Comparison of ENCODE assay signal across 18 cellular contexts in genomic region chr1:33512612-33513011, GRCh38. TPM values are rescaled to one million over a fixed set of nuclear protein-coding genes. Genes with fewer than 3 reads are reported as not detected.
DNase-seq lines count a peak whose midpoint lies in the region; ATAC-seq, FAIRE-seq and TF ChIP-seq lines count a peak whose summit lies in the region.
"Had no signal": no experiment of that assay in that cellular context is flagged by ENCODE, and none has a peak within 500 bp of the region (broad histone marks: within the 10 kb centered on the region; RNA-seq: fewer than 3 reads in every experiment).

No MANE protein-coding gene starts in this region.

- in situ Hi-C loops in GM12878 (cut with MboI) = no loop called here

- no peak for TF ChIP-seq EP300 in GM12878 (IDR thresholded peaks at IDR 0.05; ENCODE audit: borderline replicate concordance in 1 of 2, control insufficient read depth in 1 of 2, low read depth in 2 of 2, low read length in 2 of 2)

- BruUV-seq in Calu3 (replicated peaks; lab: Mats Ljungman, UMichigan) = no TSS peak
- no TSS peak for BruUV-seq in GM12878 (replicated peaks; lab: Mats Ljungman, UMichigan)

- RAD21 ChIA-PET in GM12878 (lab: Charles Lee; ENCODE audit: unreplicated experiment) = no interaction called here

- H3K9ac ChIP-seq in GM12878 (ENCODE audit: control insufficient read depth, insufficient read depth, low read length) = no peak overlapping the region

- H3K27ac ChIP-seq in GM12878 (ENCODE audit: control insufficient read depth, insufficient read depth) = no peak overlapping the region
- H3K27ac ChIP-seq: SJSA1 had no signal

- H2AFZ ChIP-seq in GM12878 (ENCODE audit: control insufficient read depth, low read depth, low read length) = no peak overlapping the region

- H3K4me3 ChIP-seq in GM12865 (ENCODE audit: low read depth, low read length) (no peak overlapping the region), GM12878 (no peak overlapping the region)
- H3K4me3 ChIP-seq: HAP-1, SJSA1 had no signal

- POLR2A ChIA-PET in GM12878 (lab: Charles Lee) = no interaction called here

- 0% methylated on average over 2 of the region's 2 CpGs for WGBS in GM12878 (ENCODE audit: insufficient coverage, insufficient replicate concordance, low lambda C conversion rate, missing lambda C conversion rate)

- CTCF ChIA-PET in Calu3 (lab: Charles Lee) = interaction anchor here (0.9 kb wide), 1 partner anchor 10 kb away, joined by 4 read pairs; no protein-coding TSS in a partner anchor
- CTCF ChIA-PET in GM12878 (lab: Yijun Ruan, JAX) = interaction anchor here (1.3 kb wide), 1 partner anchor 13 kb away, joined by 3 read pairs; no protein-coding TSS in a partner anchor

- no peak overlapping the region for H3K4me2 ChIP-seq in GM12878 (ENCODE audit: control insufficient read depth, insufficient read depth)

- peaks cover 28% of the 10 kb centered on the region for H3K27me3 Mint-ChIP-seq in activated T-cell treated with anti-CD3 and anti-CD28 coated beads, Interleukin-2, amount 50 U/mL, for 24 hours
- H3K27me3 Mint-ChIP-seq in Calu3 (ENCODE audit: unreplicated experiment) = peaks cover 32% of the 10 kb centered on the region
- H3K27me3 Mint-ChIP-seq in activated T-helper 2 cell treated with anti-CD3 and anti-CD28 coated beads, Interferon-gamma antibody, Interleukin-2, Interleukin-4, amounts not matched to agents 10 μg/mL and 5 μg/mL and 100 μg/mL, durations not matched to agents 14 hours and 24 hours and 36 hours (ENCODE audit: low read depth) = no peaks in the 10 kb centered on the region

- ATAC-seq in GM12878 (peak; percentile 42; the same call in 2 of the 3 replicates), HG03039 (IDR thresholded peaks at IDR 0.05; ENCODE audit: unreplicated experiment) (no peak)

- peaks cover 9% of the 10 kb centered on the region for H3K4me1 Mint-ChIP-seq in activated T-cell treated with anti-CD3 and anti-CD28 coated beads, Interleukin-2, amount 50 U/mL, for 24 hours (ENCODE audit: low read depth)
- no peaks in the 10 kb centered on the region for H3K4me1 Mint-ChIP-seq in Calu3 (ENCODE audit: low read depth, unreplicated experiment)
- no peaks in the 10 kb centered on the region for H3K4me1 Mint-ChIP-seq in activated T-helper 2 cell treated with anti-CD3 and anti-CD28 coated beads, Interferon-gamma antibody, Interleukin-2, Interleukin-4, amounts not matched to agents 10 μg/mL and 5 μg/mL and 100 μg/mL, durations not matched to agents 14 hours and 24 hours and 36 hours (ENCODE audit: low read depth)

- DNase-seq in activated T-cell treated with anti-CD3 and anti-CD28 coated beads, Interleukin-2, amount 50 U/mL, for 24 hours = no peak
- DNase-seq in activated T-cell treated with anti-CD3 and anti-CD28 coated beads for 4 hours (no peak), Calu3 (peak; percentile 13), GM12865 (ENCODE audit: low read depth) (peak; percentile 10), GM12878 (ENCODE audit: low read depth, low spot score) (no peak)
- DNase-seq in activated T-helper 2 cell treated with anti-CD3 and anti-CD28 coated beads, Interferon-gamma antibody, Interleukin-2, Interleukin-4, amounts not matched to agents 10 μg/mL and 5 μg/mL and 100 μg/mL, durations not matched to agents 14 hours and 24 hours and 36 hours (ENCODE audit: low spot score) = no peak
- DNase-seq: C1 segment of cervical spinal cord, DND-41, GDM1, NCI-H1417, NCI-H187, NCI-H2107, NCI-H2227 treated with DMSO at 0.1 percent for 48 hours, NCI-H524 treated with DMSO at 0.1 percent for 48 hours had no signal

- intact Hi-C loops in Calu3 (cut with micrococcal nuclease; ENCODE audit: unreplicated experiment) = no loop called here
- intact Hi-C loops in GM12878 (cut with micrococcal nuclease; ENCODE audit: unreplicated experiment) = no loop called here
- intact Hi-C loops in activated T-helper 2 cell treated with anti-CD3 and anti-CD28 coated beads, Interferon-gamma antibody, Interleukin-2, Interleukin-4, amounts not matched to agents 10 μg/mL and 5 μg/mL and 100 μg/mL, durations not matched to agents 14 hours and 24 hours and 36 hours (cut with micrococcal nuclease) = no loop called here

- H3K9me3 ChIP-seq in GM12878 (replicated peaks; ENCODE audit: control insufficient read depth, insufficient read depth, low read length) = no peaks in the 10 kb centered on the region
- H3K9me3 ChIP-seq: HAP-1, SJSA1 had no signal

- no peaks in the 10 kb centered on the region for H3K36me3 ChIP-seq in GM12878 (ENCODE audit: control insufficient read depth in 2 of 2, insufficient read depth in 2 of 2, low read length in 1 of 2)
- H3K36me3 ChIP-seq: HAP-1, SJSA1 had no signal

- H3K27ac Mint-ChIP-seq in activated T-cell treated with anti-CD3 and anti-CD28 coated beads, Interleukin-2, amount 50 U/mL, for 24 hours = peak overlapping the region; percentile 53
- H3K27ac Mint-ChIP-seq in Calu3 (ENCODE audit: unreplicated experiment) = no peak overlapping the region
- no peak overlapping the region for H3K27ac Mint-ChIP-seq in activated T-helper 2 cell treated with anti-CD3 and anti-CD28 coated beads, Interferon-gamma antibody, Interleukin-2, Interleukin-4, amounts not matched to agents 10 μg/mL and 5 μg/mL and 100 μg/mL, durations not matched to agents 14 hours and 24 hours and 36 hours

- H3K27me3 ChIP-seq in GM12878 (replicated peaks in 1 of 2; ENCODE audit: control insufficient read depth in 2 of 2, insufficient read depth in 2 of 2, low read length in 1 of 2) = no peaks in the 10 kb centered on the region; a peak in 2 of 4 replicates
- H3K27me3 ChIP-seq: SJSA1 had no signal

- no peaks in the 10 kb centered on the region for H4K20me1 ChIP-seq in GM12878 (ENCODE audit: control insufficient read depth, insufficient read depth)

- H3K4me3 Mint-ChIP-seq in activated T-cell treated with anti-CD3 and anti-CD28 coated beads, Interleukin-2, amount 50 U/mL, for 24 hours = no peak overlapping the region
- no peak overlapping the region for H3K4me3 Mint-ChIP-seq in Calu3 (ENCODE audit: low read depth, unreplicated experiment)
- H3K4me3 Mint-ChIP-seq in activated T-helper 2 cell treated with anti-CD3 and anti-CD28 coated beads, Interferon-gamma antibody, Interleukin-2, Interleukin-4, amounts not matched to agents 10 μg/mL and 5 μg/mL and 100 μg/mL, durations not matched to agents 14 hours and 24 hours and 36 hours (ENCODE audit: low read depth) = no peak overlapping the region

- H3K4me1 ChIP-seq in GM12878 (ENCODE audit: control insufficient read depth, insufficient read depth, low read length) = no peaks in the 10 kb centered on the region
- H3K4me1 ChIP-seq: HAP-1, SJSA1 had no signal

- TF ChIP-seq POLR2A in GM12878 (IDR thresholded peaks at IDR 0.05; ENCODE audit: low read depth, low read length) = no peak

- no peaks in the 10 kb centered on the region for H3K36me3 Mint-ChIP-seq in activated T-cell treated with anti-CD3 and anti-CD28 coated beads, Interleukin-2, amount 50 U/mL, for 24 hours (ENCODE audit: low read depth)
- no peaks in the 10 kb centered on the region for H3K36me3 Mint-ChIP-seq in Calu3 (ENCODE audit: insufficient read depth, unreplicated experiment)
- H3K36me3 Mint-ChIP-seq in activated T-helper 2 cell treated with anti-CD3 and anti-CD28 coated beads, Interferon-gamma antibody, Interleukin-2, Interleukin-4, amounts not matched to agents 10 μg/mL and 5 μg/mL and 100 μg/mL, durations not matched to agents 14 hours and 24 hours and 36 hours (ENCODE audit: low read depth) = no peaks in the 10 kb centered on the region

- TF ChIP-seq RAD21 in GM12878 (IDR thresholded peaks at IDR 0.05; ENCODE audit: insufficient read depth, low read depth, low read length) = no peak

- no peak for FAIRE-seq in GM12878 (lab: Jason Lieb, UNC)
- FAIRE-seq: GM19239 had no signal

- SMC1A ChIA-PET in GM12878 (lab: Charles Lee; ENCODE audit: uncharacterized antibody, unreplicated experiment) = no interaction called here

- no peaks in the 10 kb centered on the region for H3K79me2 ChIP-seq in GM12878 (ENCODE audit: control insufficient read depth, insufficient read depth, low read length)

- TF ChIP-seq CTCF in Calu3 (IDR thresholded peaks at IDR 0.05; ENCODE audit: unreplicated experiment) (no peak), GM12865 (IDR thresholded peaks at IDR 0.05; ENCODE audit: insufficient read depth, low read depth, low read length, missing control alignments) (no peak), GM12878 (IDR thresholded peaks at IDR 0.05 in 2 of 3, conservative IDR thresholded peaks at IDR 0.05 in 1 of 3; ENCODE audit: control insufficient read depth in 2 of 3, extremely low read depth in 1 of 3, insufficient read depth in 1 of 3, low read depth in 3 of 3, low read length in 3 of 3) (no peak)

- no peaks in the 10 kb centered on the region for H3K9me3 Mint-ChIP-seq in activated T-cell treated with anti-CD3 and anti-CD28 coated beads, Interleukin-2, amount 50 U/mL, for 24 hours
- peaks cover 2% of the 10 kb centered on the region for H3K9me3 Mint-ChIP-seq in Calu3 (ENCODE audit: low read depth, unreplicated experiment)
- no peaks in the 10 kb centered on the region for H3K9me3 Mint-ChIP-seq in activated T-helper 2 cell treated with anti-CD3 and anti-CD28 coated beads, Interferon-gamma antibody, Interleukin-2, Interleukin-4, amounts not matched to agents 10 μg/mL and 5 μg/mL and 100 μg/mL, durations not matched to agents 14 hours and 24 hours and 36 hours

TF ChIP-seq in GM12878, 131 proteins besides CTCF, POLR2A, EP300 and RAD21 (continues in another document):
- no peak for TF ChIP-seq SIX5 (IDR thresholded peaks at IDR 0.05; ENCODE audit: low read depth, low read length, severe bottlenecking)
- TF ChIP-seq MEF2A (IDR thresholded peaks at IDR 0.05; ENCODE audit: insufficient read depth, low read depth, low read length) = no peak
- no peak for TF ChIP-seq ZNF24 (IDR thresholded peaks at IDR 0.05)

RNA-seq across cellular contexts. Expression of gene ZSCAN20, which starts 40.2 kb away (rescaled TPM):
- 6.6 and 8.2 TPM in 2 replicates for total RNA-seq in Calu3 (2022)
- total RNA-seq in GM12878 (2013; cell fraction: nucleolus; rRNA removed) = 11.4 and 12.8 TPM in 2 replicates
- 4.1 and 4.7 TPM in 2 replicates for total RNA-seq in GM12878 (2014; rRNA removed)
- total RNA-seq in GM12878 (2014; rRNA removed; fragmentation: Illumina TruSeq; extraction: Trizol) = 4.2 and 5.1 TPM in 2 replicates
- total RNA-seq in GM12878 (2021) = 4.4 and 4.7 TPM in 2 replicates
- polyA plus RNA-seq in GM12878 (2011; ENCODE audit: low read depth) = 1.0 TPM
- 2.4 and 2.6 TPM in 2 replicates for polyA plus RNA-seq in GM12878 (2011; rRNA removed)
- 1.6 and 2.0 TPM in 2 replicates for polyA plus RNA-seq in GM12878 (2011; cell fraction: cytosol; rRNA removed)
- polyA plus RNA-seq in GM12878 (2011; cell fraction: nucleus; rRNA removed) = 3.2 and 3.4 TPM in 2 replicates
- 1.0 and 1.5 TPM in 2 replicates for polyA plus RNA-seq in GM12878 (2012)
- polyA plus RNA-seq in GM12878 (2014; fragmentation: Illumina TruSeq; extraction: Trizol) = 2.9 and 3.6 TPM in 2 replicates
- polyA plus RNA-seq in GM12878 (2014; fragmentation: Nextera tagmentation; extraction: Ambion mirVana) = under 1 TPM; 0.35 to 0.37 TPM
- polyA plus RNA-seq in GM12878 (2014; rRNA removed) = 2.0 and 2.3 TPM in 2 replicates
- 1 to 10 TPM; 2.2 to 2.3 TPM for polyA plus RNA-seq in GM12878 (2016; fragmentation: Nextera tagmentation; extraction: Ambion mirVana)
- 3.9 and 5.4 TPM in 2 replicates for polyA minus RNA-seq in GM12878 (2011; rRNA and poly(A)+ RNA removed)
- polyA minus RNA-seq in GM12878 (2011; cell fraction: cytosol; rRNA and poly(A)+ RNA removed) = 1.5 and 3.1 TPM in 2 replicates
- 1.8 and 3.3 TPM in 2 replicates for polyA minus RNA-seq in GM12878 (2011; cell fraction: nucleus; rRNA and poly(A)+ RNA removed)
- 2.6 and 4.1 TPM in 2 replicates for total RNA-seq in activated T-helper 2 cell treated with anti-CD3 and anti-CD28 coated beads, Interferon-gamma antibody, Interleukin-2, Interleukin-4, amounts not matched to agents 10 μg/mL and 5 μg/mL and 100 μg/mL, durations not matched to agents 14 hours and 24 hours and 36 hours

Comparison
In these comparisons a context has a peak if more than half of its experiments do, and no peak if none do; other contexts are left out.
1. DNase-seq: peak in Calu3 (single experiment) and GM12865 (single experiment); none in activated T-cell treated with anti-CD3 and anti-CD28 coated beads, Interleukin-2, amount 50 U/mL, for 24 hours (single experiment), activated T-cell treated with anti-CD3 and anti-CD28 coated beads for 4 hours (single experiment), GM12878 (single experiment) and activated T-helper 2 cell treated with anti-CD3 and anti-CD28 coated beads, Interferon-gamma antibody, Interleukin-2, Interleukin-4, amounts not matched to agents 10 μg/mL and 5 μg/mL and 100 μg/mL, durations not matched to agents 14 hours and 24 hours and 36 hours (single experiment).